Comparison of ENCODE assay signal across 12 cellular contexts in genomic region chr11:65298655-65299179, GRCh38. TPM values are rescaled to one million over a fixed set of nuclear protein-coding genes. Genes with fewer than 3 reads are reported as not detected.
DNase-seq lines count a peak whose midpoint lies in the region; ATAC-seq and TF ChIP-seq lines count a peak whose summit lies in the region.
"Had no signal": no experiment of that assay in that cellular context is flagged by ENCODE, and none has a peak within 500 bp of the region (broad histone marks: within the 10 kb centered on the region; RNA-seq: fewer than 3 reads in every experiment).

No MANE protein-coding gene starts in this region.

- intact Hi-C loops in right lobe of liver (cut with DNase I) (no loop called here), lower leg skin (cut with DNase I; ENCODE audit: low total_unique reads) (no loop called here)

- TF ChIP-seq CTCF in right lobe of liver (IDR thresholded peaks at IDR 0.05) (no peak), type B pancreatic cell (conservative IDR thresholded peaks at IDR 0.05) (no peak), lower leg skin (IDR thresholded peaks at IDR 0.05) (no peak)

- no peaks in the 10 kb centered on the region for H3K9me3 Mint-ChIP-seq in type B pancreatic cell
- H3K9me3 Mint-ChIP-seq: activated T-helper 2 cell treated with anti-CD3 and anti-CD28 coated beads, Interferon-gamma antibody, Interleukin-2, Interleukin-4, amounts not matched to agents 10 μg/mL and 5 μg/mL and 100 μg/mL, durations not matched to agents 14 hours and 24 hours and 36 hours had no signal

- peaks cover 18% of the 10 kb centered on the region for H3K4me1 Mint-ChIP-seq in type B pancreatic cell (ENCODE audit: unreplicated experiment)

- H3K27ac ChIP-seq in right lobe of liver = peak overlapping the region; percentile 18 to 57 (median 22)
- peak overlapping the region in 18 of 21 experiments; percentile 19 to 78 (median 52) for H3K27ac ChIP-seq in skin epidermis

- H3K27me3 Mint-ChIP-seq in type B pancreatic cell = no peaks in the 10 kb centered on the region

- peak; percentile 84 for DNase-seq in GM04504 (ENCODE audit: low read depth)
- peak; percentile 26 to 52 for DNase-seq in dermis microvascular lymphatic vessel endothelial cell (ENCODE audit: low read depth in 2 of 2)
- peak in 1 of 3 donors; percentile 46 for DNase-seq in right lobe of liver
- DNase-seq in GM19238 (ENCODE audit: insufficient read length, low spot score) = no peak
- DNase-seq in type B pancreatic cell (ENCODE audit: extremely low spot score, unreplicated experiment) = no peak
- no peak for DNase-seq in lower leg skin (ENCODE audit: low spot score in 2 of 2)
- DNase-seq in activated CD8-positive, alpha-beta memory T cell treated with anti-CD3 and anti-CD28 coated beads, Interleukin-2, amount 50 U/mL, for 4 hours = no peak
- DNase-seq: NCI-H82; stimulated activated CD4-positive, alpha-beta T cell treated with anti-CD3 and anti-CD28 coated beads, Interleukin-2, amount 100 ng/mL, for 48 hours had no signal

- peak in 1 of 4 donors; percentile 6 for ATAC-seq in right lobe of liver
- ATAC-seq: K562 had no signal

- H3K4me1 ChIP-seq in right lobe of liver = peaks cover 0 to 22% (median 7%) of the 10 kb centered on the region in 4 donors

- no peak overlapping the region for H3K4me3 ChIP-seq in right lobe of liver
- no peak overlapping the region for H3K4me3 ChIP-seq in skin epidermis
- no peak overlapping the region for H3K4me3 ChIP-seq in lower leg skin (ENCODE audit: low read depth, poor library complexity, severe bottlenecking)
- H3K4me3 ChIP-seq: K562 had no signal

- 76% methylated on average over 4 of the region's 12 CpGs for WGBS in right lobe of liver (ENCODE audit: insufficient coverage, low coverage, low lambda C conversion rate, missing lambda C conversion rate)
- 57 to 67% methylated on average over 10 to 12 of the region's 12 CpGs for WGBS in lower leg skin, 2 donors

- H3K27me3 ChIP-seq in right lobe of liver = no peaks in the 10 kb centered on the region

- H3K9me3 ChIP-seq in right lobe of liver = no peaks in the 10 kb centered on the region

- H3K36me3 ChIP-seq in right lobe of liver = no peaks in the 10 kb centered on the region

- H3K36me3 Mint-ChIP-seq in type B pancreatic cell = peaks cover 10% of the 10 kb centered on the region

- H3K4me3 Mint-ChIP-seq in type B pancreatic cell = no peak overlapping the region

- no peak overlapping the region for H3K27ac Mint-ChIP-seq in type B pancreatic cell
- H3K27ac Mint-ChIP-seq: activated T-helper 2 cell treated with anti-CD3 and anti-CD28 coated beads, Interferon-gamma antibody, Interleukin-2, Interleukin-4, amounts not matched to agents 10 μg/mL and 5 μg/mL and 100 μg/mL, durations not matched to agents 14 hours and 24 hours and 36 hours had no signal

- TF ChIP-seq POLR2A in right lobe of liver (IDR thresholded peaks at IDR 0.05) (no peak), lower leg skin (IDR thresholded peaks at IDR 0.05) (no peak)

RNA-seq across cellular contexts. Expression of gene CDC42EP2, which starts 15.9 kb away (rescaled TPM):
- total RNA-seq in dermis microvascular lymphatic vessel endothelial cell = 6.4 and 7.8 TPM in 2 replicates
- 1 to 10 TPM in 4 of 6 experiments, under 1 TPM in 2; 0.55 to 3.4 (median 2.3) TPM for total RNA-seq in right lobe of liver
- total RNA-seq in type B pancreatic cell (ENCODE audit: low replicate concordance) = 9.4 and 12.9 TPM in 2 replicates
- 1 to 10 TPM in 3 of 4 donors, not detected in 1; 2.5 to 4.2 (median 3.4) TPM for total RNA-seq in lower leg skin

RNA-seq across cellular contexts. Expression of gene DPF2, which starts 34.9 kb away (rescaled TPM):
- total RNA-seq in dermis microvascular lymphatic vessel endothelial cell = 18.5 and 32.1 TPM in 2 replicates
- total RNA-seq in right lobe of liver = 10 to 100 TPM; 11.1 to 21.7 (median 19.4) TPM
- 64.7 and 85.5 TPM in 2 replicates for total RNA-seq in type B pancreatic cell (ENCODE audit: low replicate concordance)
- 10 to 100 TPM; 20.6 to 36.4 (median 26.1) TPM for total RNA-seq in lower leg skin

RNA-seq across cellular contexts. Expression of gene POLA2, which starts 37.0 kb away (rescaled TPM):
- total RNA-seq in dermis microvascular lymphatic vessel endothelial cell (4.7 and 5.7 TPM in 2 replicates), right lobe of liver (1 to 10 TPM; 1.8 to 8.4 (median 3.5) TPM), type B pancreatic cell (ENCODE audit: low replicate concordance) (18.4 and 32.4 TPM in 2 replicates), lower leg skin (10 to 100 TPM in 1 of 4 donors, 1 to 10 TPM in 3; 6.7 to 11.2 (median 7.6) TPM)

RNA-seq across cellular contexts. Expression of gene TIGD3, which starts 55.8 kb away (rescaled TPM):
- total RNA-seq in dermis microvascular lymphatic vessel endothelial cell (under 0.01 and 0.26 TPM in 2 replicates), right lobe of liver (under 1 TPM in 3 of 6 experiments, not detected in 3; 0.10 to 0.28 (median 0.20) TPM), type B pancreatic cell (ENCODE audit: low replicate concordance) (1.2 and 1.3 TPM in 2 replicates), lower leg skin (under 1 TPM in 3 of 4 donors, not detected in 1; 0.19 to 0.26 (median 0.20) TPM)

Comparison
In these comparisons a context has a peak if more than half of its experiments do, and no peak if none do; other contexts are left out.
1. DNase-seq: peak in GM04504 (single experiment) and dermis microvascular lymphatic vessel endothelial cell (2 of 2); none in GM19238 (single experiment), type B pancreatic cell (single experiment), lower leg skin (0 of 2) and activated CD8-positive, alpha-beta memory T cell treated with anti-CD3 and anti-CD28 coated beads, Interleukin-2, amount 50 U/mL, for 4 hours (single experiment).